In genomic region chr6:21352131-21352530, GRCh38 we compare ENCODE assay signal across 15 cellular contexts.
DNase-seq lines count a peak whose midpoint lies in the region; ATAC-seq and TF ChIP-seq lines count a peak whose summit lies in the region.
"Had no signal": no experiment of that assay in that cellular context is flagged by ENCODE, and none has a peak within 500 bp of the region (broad histone marks: within the 10 kb centered on the region; RNA-seq: fewer than 3 reads in every experiment).

No MANE protein-coding gene starts in this region.

- H3K4me1 ChIP-seq in left lung: no peaks in the 10 kb centered on the region
- H3K4me1 ChIP-seq in thyroid gland: peaks cover 19 to 21% of the 10 kb centered on the region in 2 donors
- H3K4me1 ChIP-seq: BLaER1 had no signal

- DNase-seq in NCI-H2107 treated with DMSO at 0.1 percent for 48 hours (lab: John Stamatoyannopoulos, UW; ENCODE audit: unreplicated experiment) (peak; percentile 16), NCI-H2107 (lab: John Stamatoyannopoulos, UW) (no peak), NCI-H187 treated with DMSO at 0.1 percent for 48 hours (lab: John Stamatoyannopoulos, UW) (peak; percentile 30), left lung (no peak), thyroid gland (peak in 1 of 2 donors; percentile 22), 8988T (no peak)
- DNase-seq in activated CD8-positive, alpha-beta memory T cell treated with anti-CD3 and anti-CD28 coated beads, Interleukin-2, amount 50 U/mL, for 48 hours: no peak
- DNase-seq: AML-193, DMS53, H9 had no signal

- H3K9me3 ChIP-seq in left lung (no peaks in the 10 kb centered on the region), thyroid gland (no peaks in the 10 kb centered on the region)
- H3K9me3 ChIP-seq: BLaER1 had no signal

- no peak overlapping the region for H3K4me3 ChIP-seq in left lung
- H3K4me3 ChIP-seq in thyroid gland (replicated peaks in 1 of 3): no peak overlapping the region
- H3K4me3 ChIP-seq: BLaER1, GM12878, GM23338 had no signal

- H3K36me3 ChIP-seq in left lung (no peaks in the 10 kb centered on the region), thyroid gland (no peaks in the 10 kb centered on the region)
- H3K36me3 ChIP-seq: BLaER1 had no signal

- TF ChIP-seq CTCF in left lung (IDR thresholded peaks at IDR 0.05) (no peak), thyroid gland (IDR thresholded peaks at IDR 0.05) (no peak)

- WGBS in thyroid gland, 2 donors: 31 to 51% methylated on average over 2 of the region's 2 CpGs

- no peaks in the 10 kb centered on the region for H3K27me3 ChIP-seq in left lung
- H3K27me3 ChIP-seq in thyroid gland: no peaks in the 10 kb centered on the region
- H3K27me3 ChIP-seq: BLaER1 had no signal

- intact Hi-C loops in left lung (cut with DNase I) (no loop called here), thyroid gland (cut with DNase I) (no loop called here)

- H3K27ac ChIP-seq in left lung (no peak overlapping the region), thyroid gland (peak overlapping the region in 2 of 3 donors; percentile 19 to 33)
- H3K27ac ChIP-seq: 22Rv1, BLaER1 had no signal

- ATAC-seq in left lung: peak; percentile 82
- ATAC-seq in HG02763 (IDR thresholded peaks at IDR 0.05; ENCODE audit: unreplicated experiment): no peak
- ATAC-seq: GM12878, GM23338 had no signal

- TF ChIP-seq POLR2A in thyroid gland (IDR thresholded peaks at IDR 0.05): no peak

Comparison
In these comparisons a context has a peak if more than half of its experiments do, and no peak if none do; other contexts are left out.
1. DNase-seq: peak in NCI-H2107 treated with DMSO at 0.1 percent for 48 hours (single experiment) and NCI-H187 treated with DMSO at 0.1 percent for 48 hours (single experiment); none in NCI-H2107 (single experiment), left lung (0 of 2), 8988T (single experiment) and activated CD8-positive, alpha-beta memory T cell treated with anti-CD3 and anti-CD28 coated beads, Interleukin-2, amount 50 U/mL, for 48 hours (single experiment).
2. H3K27ac ChIP-seq: peak in thyroid gland (2 of 3); none in left lung (0 of 2).